In the genomic region with DNA sequence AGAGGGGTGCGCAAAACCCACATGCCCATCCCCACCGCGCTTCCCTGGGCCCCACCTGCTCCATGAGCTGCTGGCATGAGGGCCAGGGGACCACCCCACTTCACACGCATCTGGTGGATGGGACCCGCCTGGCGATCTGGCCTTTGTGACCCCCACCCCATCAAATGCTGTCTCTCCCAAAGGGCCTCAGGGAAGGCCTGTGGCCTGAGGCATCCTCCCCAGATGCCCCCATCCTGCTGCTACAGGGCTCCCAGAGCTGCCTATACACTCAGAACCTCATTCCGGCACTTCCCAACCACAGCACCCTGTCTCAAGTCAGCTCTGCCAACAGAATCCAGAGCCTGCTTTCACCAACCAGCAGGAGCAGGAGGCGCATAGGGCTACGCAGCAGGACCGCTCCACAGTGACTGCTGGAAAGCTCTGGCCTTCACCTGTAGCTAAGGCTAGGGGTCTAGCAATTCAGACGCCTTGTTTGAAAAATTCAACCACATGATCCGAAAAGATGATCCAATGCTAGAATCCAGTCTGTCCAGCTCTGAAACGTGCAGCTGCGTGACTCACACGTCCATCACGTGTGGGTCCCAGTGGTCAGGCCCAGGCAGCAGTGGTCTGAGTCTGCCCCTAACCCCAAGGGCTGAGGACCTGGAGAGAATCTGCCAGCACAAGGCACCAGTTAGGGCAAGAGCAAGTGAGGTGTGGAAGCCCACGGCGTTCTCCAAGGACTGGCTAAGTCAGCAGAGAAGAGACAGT, we compare ENCODE assay signal across 15 cellular contexts. TPM values are rescaled to one million over a fixed set of nuclear protein-coding genes. Genes with fewer than 3 reads are reported as not detected.
DNase-seq lines count a peak whose midpoint lies in the region; ATAC-seq lines count a peak whose summit lies in the region.
"Had no signal": no experiment of that assay in that cellular context is flagged by ENCODE, and none has a peak within 500 bp of the region (broad histone marks: within the 10 kb centered on the region; RNA-seq: fewer than 3 reads in every experiment).

No MANE protein-coding gene starts in this region.

- no peaks in the 10 kb centered on the region for H3K9me2 ChIP-seq in Karpas-422 (replicated peaks; ENCODE audit: insufficient read depth, low read length)

- no peak overlapping the region for H3K14ac ChIP-seq in neuronal stem cell (ENCODE audit: low read length)

- no peak overlapping the region for H4K91ac ChIP-seq in neuronal stem cell (ENCODE audit: low read depth, low read length, poor library complexity)

- H3K36me3 ChIP-seq in Karpas-422 (ENCODE audit: insufficient read depth, low read length) (peaks cover 28% of the 10 kb centered on the region), neuronal stem cell (replicated peaks in 1 of 2; ENCODE audit: control insufficient read depth in 2 of 2, insufficient read depth in 2 of 2, low read length in 2 of 2) (peaks cover 46 to 68% of the 10 kb centered on the region in 2 donors)

- H3K4me3 ChIP-seq in Karpas-422 (ENCODE audit: low read length) (no peak overlapping the region), neuronal stem cell (ENCODE audit: low read length in 2 of 2) (no peak overlapping the region)
- H3K4me3 ChIP-seq: hepatocyte, pancreas had no signal

- H3K9ac ChIP-seq in Karpas-422 (ENCODE audit: low read length) (peak overlapping the region; percentile 24; the same call in 1 of the 2 replicates), neuronal stem cell (ENCODE audit: low read depth, low read length, poor library complexity) (no peak overlapping the region)

- H2BK5ac ChIP-seq in neuronal stem cell (ENCODE audit: low read length) = no peak overlapping the region

- no peak overlapping the region for H2BK15ac ChIP-seq in neuronal stem cell (ENCODE audit: low read length)

- no peak overlapping the region for H2BK120ac ChIP-seq in neuronal stem cell (ENCODE audit: low read depth, low read length)

- H3K4me2 ChIP-seq in Karpas-422 (ENCODE audit: low read depth, low read length, poor library complexity, severe bottlenecking) = no peak overlapping the region
- no peak overlapping the region for H3K4me2 ChIP-seq in neuronal stem cell (ENCODE audit: insufficient read depth, low read length, poor library complexity, severe bottlenecking)

- peak overlapping the region; percentile 41 for H3K27ac Mint-ChIP-seq in activated CD8-positive, alpha-beta memory T cell treated with anti-CD3 and anti-CD28 coated beads, Interleukin-2, amount 10 ng/mL, durations not matched to agents 7 days and 5 days

- no peaks in the 10 kb centered on the region for H3K27me3 Mint-ChIP-seq in activated CD8-positive, alpha-beta memory T cell treated with anti-CD3 and anti-CD28 coated beads, Interleukin-2, amount 10 ng/mL, durations not matched to agents 7 days and 5 days

- no peak overlapping the region for H2AFZ ChIP-seq in Karpas-422 (ENCODE audit: low read length)
- H2AFZ ChIP-seq in neuronal stem cell (ENCODE audit: low read length) = no peak overlapping the region

- peaks cover 20% of the 10 kb centered on the region for H3K79me1 ChIP-seq in neuronal stem cell (ENCODE audit: low read depth, low read length)

- CTCF ChIA-PET in activated CD8-positive, alpha-beta memory T cell treated with anti-CD3 and anti-CD28 coated beads, Interleukin-2, amount 10 ng/mL, durations not matched to agents 7 days and 5 days (lab: Charles Lee) = interaction anchor here (0.6 to 6.2 kb wide), 13 partner anchors 8 to 138 kb away, joined by 3 to 52 read pairs (median 4); partner anchors contain the start of genes DNLZ, ENTR1 and PMPCA

- H3K4me1 Mint-ChIP-seq in activated CD8-positive, alpha-beta memory T cell treated with anti-CD3 and anti-CD28 coated beads, Interleukin-2, amount 10 ng/mL, durations not matched to agents 7 days and 5 days = peaks cover 55% of the 10 kb centered on the region

- no peak overlapping the region for H3K4me3 Mint-ChIP-seq in activated CD8-positive, alpha-beta memory T cell treated with anti-CD3 and anti-CD28 coated beads, Interleukin-2, amount 10 ng/mL, durations not matched to agents 7 days and 5 days

- no peak overlapping the region for H2BK12ac ChIP-seq in neuronal stem cell (ENCODE audit: low read length)

- DNase-seq in activated CD8-positive, alpha-beta memory T cell treated with anti-CD3 and anti-CD28 coated beads, Interleukin-2, amount 10 ng/mL, durations not matched to agents 7 days and 5 days = no peak
- DNase-seq in activated CD8-positive, alpha-beta memory T cell treated with anti-CD3 and anti-CD28 coated beads, Interleukin-2, amount 50 U/mL, for 4 hours = no peak
- peak; percentile 46 for DNase-seq in Karpas-422
- DNase-seq in amniotic epithelial cell (ENCODE audit: low read depth) = peak; percentile 14
- DNase-seq in neuronal stem cell (ENCODE audit: low spot score) = no peak
- no peak for DNase-seq in activated effector memory CD4-positive, alpha-beta T cell treated with anti-CD3 and anti-CD28 coated beads, Interleukin-2, amount 50 U/mL, for 16 hours
- DNase-seq: cerebellar nuclear complex, left ventricle myocardium superior, NCI-H1417, NCI-H526 had no signal

- no peak for ATAC-seq in activated CD8-positive, alpha-beta memory T cell treated with anti-CD3 and anti-CD28 coated beads, Interleukin-2, amount 10 ng/mL, durations not matched to agents 7 days and 5 days
- ATAC-seq in HG02885 (IDR thresholded peaks at IDR 0.05; ENCODE audit: poor library complexity, unreplicated experiment) = no peak
- ATAC-seq in GM18909 (IDR thresholded peaks at IDR 0.05; ENCODE audit: poor library complexity, unreplicated experiment) = no peak

- peaks cover 20% of the 10 kb centered on the region for H3K36me3 Mint-ChIP-seq in activated CD8-positive, alpha-beta memory T cell treated with anti-CD3 and anti-CD28 coated beads, Interleukin-2, amount 10 ng/mL, durations not matched to agents 7 days and 5 days

- no peak overlapping the region for H3K18ac ChIP-seq in neuronal stem cell (ENCODE audit: low read length)

- peak overlapping the region; percentile 70 for H2AK5ac ChIP-seq in neuronal stem cell (ENCODE audit: low read depth, low read length)

- H3K79me2 ChIP-seq in Karpas-422 (ENCODE audit: low read length) = peaks cover 24% of the 10 kb centered on the region

- peaks cover 17% of the 10 kb centered on the region; the same call in 1 of the 2 replicates for H4K20me1 ChIP-seq in Karpas-422 (ENCODE audit: insufficient read depth, low read depth, low read length)

- H3K27me3 ChIP-seq in Karpas-422 (ENCODE audit: low read length) (no peaks in the 10 kb centered on the region), neuronal stem cell (ENCODE audit: control insufficient read depth in 3 of 3, insufficient read depth in 3 of 3, low read depth in 1 of 3, low read length in 3 of 3) (no peaks in the 10 kb centered on the region)
- H3K27me3 ChIP-seq: hepatocyte, pancreas had no signal

- H3K23ac ChIP-seq in neuronal stem cell (ENCODE audit: low read depth, low read length, poor library complexity) = peak overlapping the region; percentile 67

- H3K27ac ChIP-seq in Karpas-422 (ENCODE audit: low read length) (no peak overlapping the region), neuronal stem cell (replicated peaks; ENCODE audit: low read length) (no peak overlapping the region)
- H3K27ac ChIP-seq: pancreas had no signal

- H4K8ac ChIP-seq in neuronal stem cell (ENCODE audit: low read depth, low read length) = no peak overlapping the region

- no peak overlapping the region for H3K4ac ChIP-seq in neuronal stem cell (ENCODE audit: low read length)

- no peaks in the 10 kb centered on the region for H3K9me3 Mint-ChIP-seq in activated CD8-positive, alpha-beta memory T cell treated with anti-CD3 and anti-CD28 coated beads, Interleukin-2, amount 10 ng/mL, durations not matched to agents 7 days and 5 days (ENCODE audit: low read depth)

- no peaks in the 10 kb centered on the region for H3K9me3 ChIP-seq in Karpas-422 (ENCODE audit: low read length)
- no peaks in the 10 kb centered on the region for H3K9me3 ChIP-seq in neuronal stem cell (replicated peaks in 1 of 2; ENCODE audit: control insufficient read depth in 2 of 2, insufficient read depth in 1 of 2, low read depth in 1 of 2, low read length in 2 of 2)
- H3K9me3 ChIP-seq: HAP-1, pancreas had no signal

- no CpG with 5 or more reads among the region's 18 CpGs for WGBS in neuronal stem cell (ENCODE audit: extremely low coverage in 2 of 2, insufficient read length in 2 of 2, insufficient replicate concordance in 1 of 2), 2 donors

- H3K4me1 ChIP-seq in Karpas-422 (ENCODE audit: low read length) (peaks cover 21% of the 10 kb centered on the region), neuronal stem cell (ENCODE audit: control insufficient read depth in 2 of 2, insufficient read depth in 1 of 2, low read depth in 1 of 2, low read length in 2 of 2) (peaks cover 8 to 15% of the 10 kb centered on the region in 2 donors)

RNA-seq across cellular contexts. Expression of gene SNAPC4, which starts 1.4 kb away (rescaled TPM):
- 10 to 100 TPM; 12.4 to 17.0 TPM for total RNA-seq in activated CD8-positive, alpha-beta memory T cell treated with anti-CD3 and anti-CD28 coated beads, Interleukin-2, amount 10 ng/mL, durations not matched to agents 7 days and 5 days
- total RNA-seq in Karpas-422 (2014; rRNA removed; shearing (Covaris generic); ENCODE audit: low replicate concordance) = 3.7 and 9.6 TPM in 2 replicates
- 7.2 TPM for polyA plus RNA-seq in neuronal stem cell (2013, experiment 1 of 2)
- 7.1 TPM for polyA plus RNA-seq in neuronal stem cell (2013, experiment 2 of 2)

RNA-seq across cellular contexts. Expression of gene ENTR1, which starts 9.1 kb away (rescaled TPM):
- total RNA-seq in activated CD8-positive, alpha-beta memory T cell treated with anti-CD3 and anti-CD28 coated beads, Interleukin-2, amount 10 ng/mL, durations not matched to agents 7 days and 5 days = 10 to 100 TPM; 47.4 to 54.2 TPM
- 65.5 and 116 TPM in 2 replicates for total RNA-seq in Karpas-422 (2014; rRNA removed; shearing (Covaris generic); ENCODE audit: low replicate concordance)
- 53.7 TPM for polyA plus RNA-seq in neuronal stem cell (2013, experiment 1 of 2)
- polyA plus RNA-seq in neuronal stem cell (2013, experiment 2 of 2) = 51.2 TPM

RNA-seq across cellular contexts. Expression of gene PMPCA, which starts 9.1 kb away (rescaled TPM):
- 10 to 100 TPM; 64.0 to 76.5 TPM for total RNA-seq in activated CD8-positive, alpha-beta memory T cell treated with anti-CD3 and anti-CD28 coated beads, Interleukin-2, amount 10 ng/mL, durations not matched to agents 7 days and 5 days
- total RNA-seq in Karpas-422 (2014; rRNA removed; shearing (Covaris generic); ENCODE audit: low replicate concordance) = 20.9 and 55.8 TPM in 2 replicates
- polyA plus RNA-seq in neuronal stem cell (2013, experiment 1 of 2) = 37.1 TPM
- polyA plus RNA-seq in neuronal stem cell (2013, experiment 2 of 2) = 37.8 TPM

RNA-seq across cellular contexts. Expression of gene CARD9, which starts 27.9 kb away (rescaled TPM):
- 1 to 10 TPM in 1 of 2 experiments, under 1 TPM in 1; 0.50 to 3.1 TPM for total RNA-seq in activated CD8-positive, alpha-beta memory T cell treated with anti-CD3 and anti-CD28 coated beads, Interleukin-2, amount 10 ng/mL, durations not matched to agents 7 days and 5 days
- total RNA-seq in Karpas-422 (2014; rRNA removed; shearing (Covaris generic); ENCODE audit: low replicate concordance) = 1.3 and 2.9 TPM in 2 replicates
- polyA plus RNA-seq in neuronal stem cell (2013, experiment 1 of 2) = 0.14 TPM
- polyA plus RNA-seq in neuronal stem cell (2013, experiment 2 of 2) = 0.17 TPM

RNA-seq across cellular contexts. Expression of gene DNLZ, which starts 37.8 kb away (rescaled TPM):
- total RNA-seq in activated CD8-positive, alpha-beta memory T cell treated with anti-CD3 and anti-CD28 coated beads, Interleukin-2, amount 10 ng/mL, durations not matched to agents 7 days and 5 days = 10 to 100 TPM; 22.4 to 23.7 TPM
- 40.1 and 104 TPM in 2 replicates for total RNA-seq in Karpas-422 (2014; rRNA removed; shearing (Covaris generic); ENCODE audit: low replicate concordance)
- polyA plus RNA-seq in neuronal stem cell (2013, experiment 1 of 2) = 6.7 TPM
- polyA plus RNA-seq in neuronal stem cell (2013, experiment 2 of 2) = 6.9 TPM

Comparison
In these comparisons a context has a peak if more than half of its experiments do, and no peak if none do; other contexts are left out.
1. DNase-seq: peak in Karpas-422 (single experiment) and amniotic epithelial cell (single experiment); none in activated CD8-positive, alpha-beta memory T cell treated with anti-CD3 and anti-CD28 coated beads, Interleukin-2, amount 10 ng/mL, durations not matched to agents 7 days and 5 days (single experiment), activated CD8-positive, alpha-beta memory T cell treated with anti-CD3 and anti-CD28 coated beads, Interleukin-2, amount 50 U/mL, for 4 hours (single experiment), neuronal stem cell (single experiment) and activated effector memory CD4-positive, alpha-beta T cell treated with anti-CD3 and anti-CD28 coated beads, Interleukin-2, amount 50 U/mL, for 16 hours (single experiment).